Comparison of ENCODE assay signal across 8 cellular contexts in the genomic region with DNA sequence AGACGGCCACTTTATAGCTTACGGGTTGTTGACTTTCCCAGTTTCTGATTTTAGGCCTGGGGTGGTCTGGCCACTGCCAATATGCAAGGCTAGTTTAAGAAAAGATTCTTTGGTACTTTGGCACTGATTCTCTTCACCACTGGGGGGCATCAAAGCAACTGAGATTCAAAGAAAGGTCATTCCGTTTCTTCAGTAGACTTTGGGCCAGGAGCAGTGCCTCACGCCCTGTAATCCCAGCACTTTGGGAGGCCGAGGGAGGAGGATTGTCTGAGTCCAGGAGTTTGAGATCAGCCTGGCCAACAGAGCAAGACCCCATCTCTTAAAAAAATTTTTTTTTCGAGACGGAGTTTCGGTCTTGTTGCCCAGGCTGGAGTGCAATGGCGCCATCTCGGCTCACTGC. TPM values are rescaled to one million over a fixed set of nuclear protein-coding genes. Genes with fewer than 3 reads are reported as not detected.
DNase-seq lines count a peak whose midpoint lies in the region; ATAC-seq, FAIRE-seq and TF ChIP-seq lines count a peak whose summit lies in the region.

No MANE protein-coding gene starts in this region.

- FAIRE-seq in urothelium cell line (lab: Jason Lieb, UNC) = no peak

- no peak overlapping the region for H3K27ac ChIP-seq in adrenal gland

- no peak for ATAC-seq in HG02798 (IDR thresholded peaks at IDR 0.05; ENCODE audit: poor library complexity, unreplicated experiment)

- no peak for TF ChIP-seq POLR2A in adrenal gland (IDR thresholded peaks at IDR 0.05)

- no peaks in the 10 kb centered on the region for H3K4me1 ChIP-seq in adrenal gland (replicated peaks in 1 of 2)

- 74 to 85% (median 82%) methylated on average over 9 to 10 of the region's 10 CpGs for WGBS in adrenal gland, 4 donors

- DNase-seq in NCI-H1436 (lab: John Stamatoyannopoulos, UW) (peak; percentile 16), NCI-H1436 treated with DMSO at 0.1 percent for 48 hours (lab: John Stamatoyannopoulos, UW) (no peak), LoVo (ENCODE audit: low spot score) (peak; percentile 31), adrenal gland (peak in 3 of 7 donors; percentile 23 to 42 (median 32)), iris pigment epithelial cell (ENCODE audit: low read depth) (peak; percentile 41), urothelium cell line (ENCODE audit: low spot score) (peak; percentile 17), putamen (ENCODE audit: low spot score) (no peak)

- peak; percentile 27 to 52 (median 41) for TF ChIP-seq CTCF in adrenal gland (IDR thresholded peaks at IDR 0.05)

- H3K9me3 ChIP-seq in adrenal gland (replicated peaks in 1 of 3) = no peaks in the 10 kb centered on the region

- peaks cover 0 to 70% of the 10 kb centered on the region in 2 donors for H3K36me3 ChIP-seq in adrenal gland (replicated peaks in 1 of 2)

- H3K4me3 ChIP-seq in adrenal gland = no peak overlapping the region

- intact Hi-C loops in adrenal gland (cut with DNase I) = no loop called here

- no peaks in the 10 kb centered on the region for H3K27me3 ChIP-seq in adrenal gland

RNA-seq across cellular contexts. Expression of a gene that starts 53.0 kb away (rescaled TPM):
- 100 to 1,000 TPM in 1 of 8 donors, 10 to 100 TPM in 7; 20.2 to 109 (median 50.3) TPM for total RNA-seq in adrenal gland
- 10 to 100 TPM; 12.9 to 32.8 (median 14.8) TPM for polyA plus RNA-seq in adrenal gland

RNA-seq across cellular contexts. Expression of a gene that starts 53.1 kb away (rescaled TPM):
- 10 to 100 TPM; 10.2 to 20.2 (median 16.3) TPM for total RNA-seq in adrenal gland
- 10 to 100 TPM in 1 of 3 donors, 1 to 10 TPM in 2; 5.1 to 17.9 (median 8.4) TPM for polyA plus RNA-seq in adrenal gland

Comparison
In these comparisons a context has a peak if more than half of its experiments do, and no peak if none do; other contexts are left out.
1. DNase-seq: peak in NCI-H1436 (single experiment), LoVo (single experiment), iris pigment epithelial cell (single experiment) and urothelium cell line (single experiment); none in NCI-H1436 treated with DMSO at 0.1 percent for 48 hours (single experiment) and putamen (single experiment).